In genomic region chr10:86368046-86368445, GRCh38 we compare ENCODE assay signal across 16 cellular contexts. TPM values are rescaled to one million over a fixed set of nuclear protein-coding genes. Genes with fewer than 3 reads are reported as not detected.
DNase-seq lines count a peak whose midpoint lies in the region; ATAC-seq and TF ChIP-seq lines count a peak whose summit lies in the region.
"Had no signal": no experiment of that assay in that cellular context is flagged by ENCODE, and none has a peak within 500 bp of the region (broad histone marks: within the 10 kb centered on the region; RNA-seq: fewer than 3 reads in every experiment).

No MANE protein-coding gene starts in this region.

- no peak overlapping the region for H3K27ac Mint-ChIP-seq in activated T-cell treated with anti-CD3 and anti-CD28 coated beads, Interleukin-2, amount 50 U/mL, for 24 hours
- no peak overlapping the region for H3K27ac Mint-ChIP-seq in activated T-cell treated with anti-CD3 and anti-CD28 coated beads, Interleukin-2, amount 50 U/mL, for 72 hours
- H3K27ac Mint-ChIP-seq in immature natural killer cell: no peak overlapping the region
- no peak overlapping the region for H3K27ac Mint-ChIP-seq in activated CD4-positive, alpha-beta memory T cell treated with anti-CD3 and anti-CD28 coated beads, Interleukin-2, amount 10 ng/mL, durations not matched to agents 7 days and 5 days

- no peak overlapping the region for H3K14ac ChIP-seq in mesenchymal stem cell (ENCODE audit: low read length in 2 of 2)
- H3K14ac ChIP-seq in neuronal stem cell (ENCODE audit: low read length): no peak overlapping the region

- no peak for ATAC-seq in activated T-cell treated with anti-CD3 and anti-CD28 coated beads, Interleukin-2, amount 50 U/mL, for 72 hours (replicated peaks in 1 of 2)
- ATAC-seq: body of pancreas had no signal

- H2AK5ac ChIP-seq in mesenchymal stem cell (ENCODE audit: low read length, severe bottlenecking) (no peak overlapping the region), neuronal stem cell (ENCODE audit: low read depth, low read length) (no peak overlapping the region)

- no peak overlapping the region for H3K4me3 Mint-ChIP-seq in activated T-cell treated with anti-CD3 and anti-CD28 coated beads, Interleukin-2, amount 50 U/mL, for 24 hours
- H3K4me3 Mint-ChIP-seq in activated T-cell treated with anti-CD3 and anti-CD28 coated beads, Interleukin-2, amount 50 U/mL, for 72 hours: peak overlapping the region in 1 of 2 donors; percentile 38
- H3K4me3 Mint-ChIP-seq in immature natural killer cell: peak overlapping the region; percentile 28 to 72 (median 53)
- H3K4me3 Mint-ChIP-seq in activated CD4-positive, alpha-beta memory T cell treated with anti-CD3 and anti-CD28 coated beads, Interleukin-2, amount 10 ng/mL, durations not matched to agents 7 days and 5 days: no peak overlapping the region

- H3K27ac ChIP-seq in WERI-Rb-1: no peak overlapping the region
- peak overlapping the region; percentile 90 for H3K27ac ChIP-seq in substantia nigra (ENCODE audit: low read depth, low read length, poor library complexity, severe bottlenecking)
- H3K27ac ChIP-seq in mesenchymal stem cell (ENCODE audit: low read length, poor library complexity, severe bottlenecking): no peak overlapping the region
- H3K27ac ChIP-seq in neuronal stem cell (replicated peaks; ENCODE audit: low read length): no peak overlapping the region
- H3K27ac ChIP-seq: body of pancreas, C4-2B had no signal

- H3K79me1 ChIP-seq in mesenchymal stem cell (replicated peaks; ENCODE audit: low read length, poor library complexity, severe bottlenecking) (no peaks in the 10 kb centered on the region), neuronal stem cell (ENCODE audit: low read depth, low read length) (no peaks in the 10 kb centered on the region)

- no peak overlapping the region for H4K91ac ChIP-seq in mesenchymal stem cell (ENCODE audit: low read length)
- no peak overlapping the region for H4K91ac ChIP-seq in neuronal stem cell (ENCODE audit: low read depth, low read length, poor library complexity)

- no peak overlapping the region for H3K18ac ChIP-seq in mesenchymal stem cell (ENCODE audit: low read depth in 1 of 2, low read length in 2 of 2)
- no peak overlapping the region for H3K18ac ChIP-seq in neuronal stem cell (ENCODE audit: low read length)

- peaks cover 88% of the 10 kb centered on the region for H3K27me3 ChIP-seq in WERI-Rb-1 (ENCODE audit: insufficient read depth, low read depth, severe bottlenecking)
- H3K27me3 ChIP-seq in mesenchymal stem cell (ENCODE audit: control insufficient read depth in 1 of 2, insufficient read depth in 1 of 2, low read length in 2 of 2): peaks cover 79 to 83% of the 10 kb centered on the region in 2 experiments
- H3K27me3 ChIP-seq in neuronal stem cell (ENCODE audit: control insufficient read depth in 3 of 3, insufficient read depth in 3 of 3, low read depth in 1 of 3, low read length in 3 of 3): peaks cover 43 to 91% (median 65%) of the 10 kb centered on the region in 3 experiments

- WGBS in mesenchymal stem cell: no CpG with 5 or more reads among the region's 1 CpG
- whole genome bisulfite sequencing in neuronal stem cell (ENCODE audit: extremely low coverage in 2 of 2, insufficient read length in 2 of 2, insufficient replicate concordance in 1 of 2), 2 donors: no CpG with 5 or more reads among the region's 1 CpG

- H3K4ac ChIP-seq in mesenchymal stem cell (ENCODE audit: low read depth in 1 of 2, low read length in 2 of 2) (no peak overlapping the region), neuronal stem cell (ENCODE audit: low read length) (no peak overlapping the region)

- H4K8ac ChIP-seq in mesenchymal stem cell (ENCODE audit: low read length) (no peak overlapping the region), neuronal stem cell (ENCODE audit: low read depth, low read length) (no peak overlapping the region)

- H3K9me3 Mint-ChIP-seq in activated T-cell treated with anti-CD3 and anti-CD28 coated beads, Interleukin-2, amount 50 U/mL, for 24 hours: no peaks in the 10 kb centered on the region
- H3K9me3 Mint-ChIP-seq in activated T-cell treated with anti-CD3 and anti-CD28 coated beads, Interleukin-2, amount 50 U/mL, for 72 hours: no peaks in the 10 kb centered on the region
- no peaks in the 10 kb centered on the region for H3K9me3 Mint-ChIP-seq in immature natural killer cell
- H3K9me3 Mint-ChIP-seq in activated CD4-positive, alpha-beta memory T cell treated with anti-CD3 and anti-CD28 coated beads, Interleukin-2, amount 10 ng/mL, durations not matched to agents 7 days and 5 days: no peaks in the 10 kb centered on the region

- TF ChIP-seq CTCF in WERI-Rb-1 (IDR thresholded peaks at IDR 0.05; ENCODE audit: low read depth, low read length): no peak

- H3K23ac ChIP-seq in mesenchymal stem cell (ENCODE audit: low read length in 2 of 2) (no peak overlapping the region), neuronal stem cell (ENCODE audit: low read depth, low read length, poor library complexity) (no peak overlapping the region)

- no peaks in the 10 kb centered on the region for H3K36me3 Mint-ChIP-seq in activated T-cell treated with anti-CD3 and anti-CD28 coated beads, Interleukin-2, amount 50 U/mL, for 24 hours (ENCODE audit: low read depth)
- peaks cover 2 to 3% of the 10 kb centered on the region in 2 donors for H3K36me3 Mint-ChIP-seq in activated T-cell treated with anti-CD3 and anti-CD28 coated beads, Interleukin-2, amount 50 U/mL, for 72 hours (ENCODE audit: insufficient read depth in 2 of 2)
- H3K36me3 Mint-ChIP-seq in immature natural killer cell: peaks cover 0 to 4% (median 0%) of the 10 kb centered on the region in 3 donors
- no peaks in the 10 kb centered on the region for H3K36me3 Mint-ChIP-seq in activated CD4-positive, alpha-beta memory T cell treated with anti-CD3 and anti-CD28 coated beads, Interleukin-2, amount 10 ng/mL, durations not matched to agents 7 days and 5 days (ENCODE audit: low read depth)

- H2BK15ac ChIP-seq in mesenchymal stem cell (ENCODE audit: low read depth, poor library complexity, severe bottlenecking) (no peak overlapping the region), neuronal stem cell (ENCODE audit: low read length) (no peak overlapping the region)

- H3K4me1 ChIP-seq in mesenchymal stem cell (ENCODE audit: control insufficient read depth, insufficient read depth, low read depth, low read length): peaks cover 37% of the 10 kb centered on the region
- H3K4me1 ChIP-seq in neuronal stem cell (ENCODE audit: control insufficient read depth in 2 of 2, insufficient read depth in 1 of 2, low read depth in 1 of 2, low read length in 2 of 2): peaks cover 0 to 13% of the 10 kb centered on the region in 2 donors

- POLR2A ChIA-PET in activated CD4-positive, alpha-beta memory T cell treated with anti-CD3 and anti-CD28 coated beads, Interleukin-2, amount 10 ng/mL, durations not matched to agents 7 days and 5 days (lab: Charles Lee): no interaction called here

- H3K9me3 ChIP-seq in WERI-Rb-1 (ENCODE audit: severe bottlenecking) (no peaks in the 10 kb centered on the region), mesenchymal stem cell (ENCODE audit: control insufficient read depth, low read length) (no peaks in the 10 kb centered on the region), neuronal stem cell (replicated peaks in 1 of 2; ENCODE audit: control insufficient read depth in 2 of 2, insufficient read depth in 1 of 2, low read depth in 1 of 2, low read length in 2 of 2) (peaks cover 0 to 8% of the 10 kb centered on the region in 2 donors)
- H3K9me3 ChIP-seq: body of pancreas had no signal

- H3K4me3 ChIP-seq in WERI-Rb-1 (ENCODE audit: low read depth, low read length): no peak overlapping the region
- H3K4me3 ChIP-seq in mesenchymal stem cell (ENCODE audit: insufficient read depth in 1 of 2, low read depth in 1 of 2, low read length in 2 of 2): no peak overlapping the region
- H3K4me3 ChIP-seq in neuronal stem cell (ENCODE audit: low read length in 2 of 2): no peak overlapping the region
- H3K4me3 ChIP-seq: body of pancreas had no signal

- peaks cover 77% of the 10 kb centered on the region for H3K27me3 Mint-ChIP-seq in activated T-cell treated with anti-CD3 and anti-CD28 coated beads, Interleukin-2, amount 50 U/mL, for 24 hours
- H3K27me3 Mint-ChIP-seq in activated T-cell treated with anti-CD3 and anti-CD28 coated beads, Interleukin-2, amount 50 U/mL, for 72 hours (ENCODE audit: low read depth): peaks cover 55% of the 10 kb centered on the region
- H3K27me3 Mint-ChIP-seq in immature natural killer cell (ENCODE audit: low read depth in 3 of 3): peaks cover 8 to 21% (median 16%) of the 10 kb centered on the region in 3 donors
- peaks cover 65% of the 10 kb centered on the region for H3K27me3 Mint-ChIP-seq in activated CD4-positive, alpha-beta memory T cell treated with anti-CD3 and anti-CD28 coated beads, Interleukin-2, amount 10 ng/mL, durations not matched to agents 7 days and 5 days

- no peak overlapping the region for H2BK12ac ChIP-seq in mesenchymal stem cell (ENCODE audit: low read length in 2 of 2)
- no peak overlapping the region for H2BK12ac ChIP-seq in neuronal stem cell (ENCODE audit: low read length)

- no peaks in the 10 kb centered on the region for H3K36me3 ChIP-seq in WERI-Rb-1
- H3K36me3 ChIP-seq in mesenchymal stem cell (ENCODE audit: control insufficient read depth in 1 of 2, insufficient read depth in 2 of 2, low read depth in 1 of 2, low read length in 2 of 2): no peaks in the 10 kb centered on the region
- no peaks in the 10 kb centered on the region for H3K36me3 ChIP-seq in neuronal stem cell (replicated peaks in 1 of 2; ENCODE audit: control insufficient read depth in 2 of 2, insufficient read depth in 2 of 2, low read length in 2 of 2)

- CTCF ChIA-PET in activated CD4-positive, alpha-beta memory T cell treated with anti-CD3 and anti-CD28 coated beads, Interleukin-2, amount 10 ng/mL, durations not matched to agents 7 days and 5 days (lab: Charles Lee): no interaction called here

- no peak overlapping the region for H2AFZ ChIP-seq in mesenchymal stem cell (ENCODE audit: low read depth, low read length)
- H2AFZ ChIP-seq in neuronal stem cell (ENCODE audit: low read length): no peak overlapping the region

- no peak overlapping the region for H2BK120ac ChIP-seq in mesenchymal stem cell (ENCODE audit: low read depth, low read length)
- no peak overlapping the region for H2BK120ac ChIP-seq in neuronal stem cell (ENCODE audit: low read depth, low read length)

- no peak overlapping the region for H3K9ac ChIP-seq in mesenchymal stem cell (ENCODE audit: low read length)
- no peak overlapping the region for H3K9ac ChIP-seq in neuronal stem cell (ENCODE audit: low read depth, low read length, poor library complexity)

- H3K4me1 Mint-ChIP-seq in activated T-cell treated with anti-CD3 and anti-CD28 coated beads, Interleukin-2, amount 50 U/mL, for 24 hours (ENCODE audit: low read depth): peaks cover 20% of the 10 kb centered on the region
- H3K4me1 Mint-ChIP-seq in activated T-cell treated with anti-CD3 and anti-CD28 coated beads, Interleukin-2, amount 50 U/mL, for 72 hours (ENCODE audit: low read depth): peaks cover 15% of the 10 kb centered on the region
- peaks cover 8 to 13% of the 10 kb centered on the region in 2 donors for H3K4me1 Mint-ChIP-seq in immature natural killer cell
- H3K4me1 Mint-ChIP-seq in activated CD4-positive, alpha-beta memory T cell treated with anti-CD3 and anti-CD28 coated beads, Interleukin-2, amount 10 ng/mL, durations not matched to agents 7 days and 5 days: peaks cover 10% of the 10 kb centered on the region

- peak; percentile 26 for DNase-seq in activated T-cell treated with anti-CD3 and anti-CD28 coated beads, Interleukin-2, amount 50 U/mL, for 24 hours
- no peak for DNase-seq in activated T-cell treated with anti-CD3 and anti-CD28 coated beads, Interleukin-2, amount 50 U/mL, for 72 hours
- peak; percentile 1 for DNase-seq in WERI-Rb-1
- DNase-seq in immature natural killer cell: no peak
- DNase-seq in substantia nigra (lab: John Stamatoyannopoulos, UW): no peak
- DNase-seq in activated CD4-positive, alpha-beta memory T cell treated with anti-CD3 and anti-CD28 coated beads, Interleukin-2, amount 10 ng/mL, durations not matched to agents 7 days and 5 days: no peak
- DNase-seq in mesenchymal stem cell: no peak
- no peak for DNase-seq in neuronal stem cell (ENCODE audit: low spot score)
- DNase-seq: 8988T, dermis blood vessel endothelial cell, NCI-H1436, OCI-M1, SIG-M5 had no signal

- H3K4me2 ChIP-seq in mesenchymal stem cell (ENCODE audit: low read length, poor library complexity, severe bottlenecking) (no peak overlapping the region), neuronal stem cell (ENCODE audit: insufficient read depth, low read length, poor library complexity, severe bottlenecking) (no peak overlapping the region)

- H2BK5ac ChIP-seq in mesenchymal stem cell (ENCODE audit: low read depth, low read length, poor library complexity, severe bottlenecking) (no peak overlapping the region), neuronal stem cell (ENCODE audit: low read length) (no peak overlapping the region)

RNA-seq across cellular contexts. Expression of gene GRID1, which starts 1.5 kb away (rescaled TPM):
- not detected for total RNA-seq in activated T-cell treated with anti-CD3 and anti-CD28 coated beads, Interleukin-2, amount 50 U/mL, for 72 hours
- not detected for polyA plus RNA-seq in immature natural killer cell
- not detected for total RNA-seq in activated CD4-positive, alpha-beta memory T cell treated with anti-CD3 and anti-CD28 coated beads, Interleukin-2, amount 10 ng/mL, durations not matched to agents 7 days and 5 days
- polyA plus RNA-seq in mesenchymal stem cell (2013, experiment 1 of 2): 0.23 TPM
- 0.29 TPM for polyA plus RNA-seq in mesenchymal stem cell (2013, experiment 2 of 2)
- polyA plus RNA-seq in neuronal stem cell (2013, experiment 1 of 2): 0.70 TPM
- 0.89 TPM for polyA plus RNA-seq in neuronal stem cell (2013, experiment 2 of 2)
- total RNA-seq: dermis blood vessel endothelial cell; T-helper 2 cell treated with Interferon-gamma antibody and Interleukin-4, amounts not matched to agents 100 ng/mL and 5 ng/mL, for 36 hours had no signal

Comparison
In these comparisons a context has a peak if more than half of its experiments do, and no peak if none do; other contexts are left out.
1. DNase-seq: peak in activated T-cell treated with anti-CD3 and anti-CD28 coated beads, Interleukin-2, amount 50 U/mL, for 24 hours (single experiment) and WERI-Rb-1 (single experiment); none in activated T-cell treated with anti-CD3 and anti-CD28 coated beads, Interleukin-2, amount 50 U/mL, for 72 hours (0 of 2), immature natural killer cell (0 of 3), substantia nigra (0 of 49), activated CD4-positive, alpha-beta memory T cell treated with anti-CD3 and anti-CD28 coated beads, Interleukin-2, amount 10 ng/mL, durations not matched to agents 7 days and 5 days (single experiment), mesenchymal stem cell (single experiment) and neuronal stem cell (single experiment).
2. H3K4me3 Mint-ChIP-seq: peak in immature natural killer cell (5 of 5); none in activated T-cell treated with anti-CD3 and anti-CD28 coated beads, Interleukin-2, amount 50 U/mL, for 24 hours (single experiment) and activated CD4-positive, alpha-beta memory T cell treated with anti-CD3 and anti-CD28 coated beads, Interleukin-2, amount 10 ng/mL, durations not matched to agents 7 days and 5 days (single experiment).